ENCODE assay signal across 19 cellular contexts in genomic region chr4:122798917-122799316, GRCh38. TPM values are rescaled to one million over a fixed set of nuclear protein-coding genes. Genes with fewer than 3 reads are reported as not detected.
A peak's percentile ranks its signal among the peaks of the same experiment; 100 is the strongest.
DNase-seq lines count a peak whose midpoint lies in the region; ATAC-seq, FAIRE-seq and TF ChIP-seq lines count a peak whose summit lies in the region.
"Had no signal": no experiment of that assay in that cellular context is flagged by ENCODE, and none has a peak within 500 bp of the region (broad histone marks: within the 10 kb centered on the region; RNA-seq: fewer than 3 reads in every experiment).

No MANE protein-coding gene starts in this region.

- H3K4me3 Mint-ChIP-seq in HFFc6 (peak overlapping the region; percentile 85), astrocyte (ENCODE audit: unreplicated experiment) (no peak overlapping the region)
- H3K4me3 Mint-ChIP-seq: activated CD8-positive, alpha-beta memory T cell treated with anti-CD3 and anti-CD28 coated beads, Interleukin-2, amount 10 ng/mL, durations not matched to agents 7 days and 5 days; endodermal cell; natural killer cell treated with Interleukin-12 subunit alpha and Interleukin-12 subunit beta and Interleukin-15 and Interleukin-18, amount 100 ng/mL, for 72 hours; T-cell had no signal

- WGBS in A549 (ENCODE audit: missing lambda C conversion rate), result 91% methylated on average over 2 of the region's 2 CpGs

- H3K4me1 ChIP-seq in A549 (peaks cover 17% of the 10 kb centered on the region; the same call in 2 of the 3 replicates), astrocyte (ENCODE audit: insufficient read depth, low read length) (peaks cover 14% of the 10 kb centered on the region), iPS-20b (ENCODE audit: insufficient read depth, low read length) (peaks cover 31% of the 10 kb centered on the region)

- TF ChIP-seq CTCF in A549 (IDR thresholded peaks at IDR 0.05) (no peak), HFFc6 (IDR thresholded peaks at IDR 0.05) (no peak), astrocyte (IDR thresholded peaks at IDR 0.05; ENCODE audit: insufficient read depth, low read depth, low read length) (no peak)

- H3K27ac Mint-ChIP-seq in HFFc6, result peak overlapping the region; percentile 93
- H3K27ac Mint-ChIP-seq in astrocyte (ENCODE audit: unreplicated experiment), result peak overlapping the region; percentile 99
- H3K27ac Mint-ChIP-seq: activated CD8-positive, alpha-beta memory T cell treated with anti-CD3 and anti-CD28 coated beads, Interleukin-2, amount 10 ng/mL, durations not matched to agents 7 days and 5 days; T-cell had no signal

- H3K36me3 Mint-ChIP-seq in HFFc6 (ENCODE audit: low read depth) (no peaks in the 10 kb centered on the region), astrocyte (ENCODE audit: low read depth, unreplicated experiment) (no peaks in the 10 kb centered on the region)
- H3K36me3 Mint-ChIP-seq: activated CD8-positive, alpha-beta memory T cell treated with anti-CD3 and anti-CD28 coated beads, Interleukin-2, amount 10 ng/mL, durations not matched to agents 7 days and 5 days; activated naive CD4-positive, alpha-beta T cell treated with anti-CD3 and anti-CD28 coated beads, Interleukin-2, amount 50 U/mL, for 72 hours; natural killer cell treated with Interleukin-12 subunit alpha and Interleukin-12 subunit beta and Interleukin-15 and Interleukin-18, amount 100 ng/mL, for 72 hours; T-cell had no signal

- TF ChIP-seq EP300 in A549 (IDR thresholded peaks at IDR 0.05), result no peak

- no peak for ATAC-seq in A549
- ATAC-seq in HG03520 (IDR thresholded peaks at IDR 0.05; ENCODE audit: unreplicated experiment), result no peak
- ATAC-seq: activated CD8-positive, alpha-beta memory T cell treated with anti-CD3 and anti-CD28 coated beads, Interleukin-2, amount 10 ng/mL, durations not matched to agents 7 days and 5 days; natural killer cell treated with Interleukin-12 subunit alpha and Interleukin-12 subunit beta and Interleukin-15 and Interleukin-18, amount 100 ng/mL, for 72 hours; T-cell had no signal

- no peaks in the 10 kb centered on the region for H3K79me2 ChIP-seq in astrocyte (ENCODE audit: insufficient read depth, low read length)

- DNase-seq in A549 (ENCODE audit: low read depth in 1 of 2, low spot score in 1 of 2), result no peak
- DNase-seq in HFFc6, result no peak
- DNase-seq in astrocyte (ENCODE audit: low read depth), result no peak
- no peak for DNase-seq in AG08396 (ENCODE audit: low spot score)
- no peak for DNase-seq in GM12891 (ENCODE audit: insufficient read length, low spot score)
- no peak for DNase-seq in D341Med (ENCODE audit: low spot score)
- DNase-seq: activated CD4-positive, alpha-beta T cell treated with anti-CD3 and anti-CD28 coated beads for 48 hours; activated CD8-positive, alpha-beta memory T cell treated with anti-CD3 and anti-CD28 coated beads, Interleukin-2, amount 10 ng/mL, durations not matched to agents 7 days and 5 days; left cardiac atrium; NCI-H187; NCI-H774; T-cell had no signal

- H3K27me3 Mint-ChIP-seq in HFFc6 (ENCODE audit: insufficient read depth) (no peaks in the 10 kb centered on the region), astrocyte (ENCODE audit: low read depth, unreplicated experiment) (no peaks in the 10 kb centered on the region)

- TF ChIP-seq POLR2A in A549 (IDR thresholded peaks at IDR 0.05; ENCODE audit: low read length), result no peak
- TF ChIP-seq POLR2A in GM12891 (IDR thresholded peaks at IDR 0.05; ENCODE audit: low read depth, low read length), result no peak

- no peak for TF ChIP-seq RAD21 in A549 (conservative IDR thresholded peaks at IDR 0.05 in 1 of 2, IDR thresholded peaks at IDR 0.05 in 1 of 2)

- no peak overlapping the region for H2AFZ ChIP-seq in astrocyte (ENCODE audit: low read depth, low read length)

- peaks cover 49% of the 10 kb centered on the region for H3K4me1 Mint-ChIP-seq in HFFc6 (ENCODE audit: low read depth)
- peaks cover 25% of the 10 kb centered on the region for H3K4me1 Mint-ChIP-seq in astrocyte (ENCODE audit: low read depth, unreplicated experiment)
- H3K4me1 Mint-ChIP-seq: T-cell had no signal

- H3K4me3 ChIP-seq in A549 (no peak overlapping the region), astrocyte (ENCODE audit: insufficient read depth, low read depth, low read length) (no peak overlapping the region), iPS-20b (ENCODE audit: low read length) (no peak overlapping the region)

- H3K9me3 Mint-ChIP-seq in HFFc6 (no peaks in the 10 kb centered on the region), astrocyte (ENCODE audit: unreplicated experiment) (no peaks in the 10 kb centered on the region)
- H3K9me3 Mint-ChIP-seq: activated naive CD4-positive, alpha-beta T cell treated with anti-CD3 and anti-CD28 coated beads, Interleukin-2, amount 50 U/mL, for 72 hours; endodermal cell; natural killer cell treated with Interleukin-12 subunit alpha and Interleukin-12 subunit beta and Interleukin-15 and Interleukin-18, amount 100 ng/mL, for 72 hours; T-cell had no signal

- H3K36me3 ChIP-seq in astrocyte (ENCODE audit: insufficient read depth, low read length) (no peaks in the 10 kb centered on the region), iPS-20b (ENCODE audit: insufficient read depth, low read depth, low read length) (no peaks in the 10 kb centered on the region)

- FAIRE-seq in A549 (lab: Jason Lieb, UNC) (no peak), astrocyte (lab: Jason Lieb, UNC) (no peak), GM12891 (lab: Jason Lieb, UNC) (no peak)
- FAIRE-seq: colon had no signal

- no peak overlapping the region for H3K9ac ChIP-seq in astrocyte (ENCODE audit: low read length)
- peak overlapping the region; percentile 68; the same call in 1 of the 2 replicates for H3K9ac ChIP-seq in iPS-20b (ENCODE audit: low read depth, low read length)

- H4K20me1 ChIP-seq in astrocyte (ENCODE audit: insufficient read depth, low read length), result no peaks in the 10 kb centered on the region

- H3K27me3 ChIP-seq in astrocyte (ENCODE audit: insufficient read depth, low read length), result no peaks in the 10 kb centered on the region
- H3K27me3 ChIP-seq in iPS-20b (ENCODE audit: insufficient read depth, low read length), result no peaks in the 10 kb centered on the region

- POLR2A ChIA-PET in A549 (lab: Yijun Ruan, JAX), result no interaction called here

- H3K9me3 ChIP-seq in A549, result no peaks in the 10 kb centered on the region
- no peaks in the 10 kb centered on the region for H3K9me3 ChIP-seq in astrocyte (ENCODE audit: insufficient read depth, low read depth, low read length)
- no peaks in the 10 kb centered on the region for H3K9me3 ChIP-seq in iPS-20b (ENCODE audit: insufficient read depth, low read depth, low read length)

- CTCF ChIA-PET in A549 (lab: Yijun Ruan, JAX), result interaction anchor here (1.0 to 1.1 kb wide), 2 partner anchors 41 to 124 kb away, joined by 3 to 4 read pairs; partner anchors contain the start of gene NUDT6

- H3K4me2 ChIP-seq in A549 (no peak overlapping the region), astrocyte (ENCODE audit: low read length) (no peak overlapping the region)

- H3K27ac ChIP-seq in A549, result peak overlapping the region; percentile 65 to 81
- H3K27ac ChIP-seq in astrocyte (ENCODE audit: low read depth, low read length), result peak overlapping the region; percentile 82
- peak overlapping the region; percentile 32 for H3K27ac ChIP-seq in iPS-20b (ENCODE audit: low read length)
- H3K27ac ChIP-seq: C4-2B had no signal

TF ChIP-seq in A549, 52 proteins besides CTCF, POLR2A, EP300 and RAD21:
- TF ChIP-seq POLR2AphosphoS2 (conservative IDR thresholded peaks at IDR 0.05; ENCODE audit: low read length) (no peak), MAZ (IDR thresholded peaks at IDR 0.05; ENCODE audit: borderline replicate concordance, low read depth, low read length) (no peak)
TF ChIP-seq in A549: peak in this region for 0.

TF ChIP-seq in GM12891, 5 proteins besides CTCF, POLR2A, EP300 and RAD21:
- TF ChIP-seq TAF1 (IDR thresholded peaks at IDR 0.05; ENCODE audit: low read depth, low read length), result no peak
- no peak for TF ChIP-seq SPI1 (IDR thresholded peaks at IDR 0.05; ENCODE audit: low read depth, low read length)
- TF ChIP-seq POU2F2 (IDR thresholded peaks at IDR 0.05; ENCODE audit: low read depth, low read length), result no peak
- no peak for TF ChIP-seq PAX5 (IDR thresholded peaks at IDR 0.05; ENCODE audit: insufficient read depth, low read length, severe bottlenecking)
- TF ChIP-seq POLR2AphosphoS5 (IDR thresholded peaks at IDR 0.05; ENCODE audit: low read depth, low read length), result no peak

RNA-seq across cellular contexts. Expression of gene FGF2, which starts 27.7 kb away (rescaled TPM):
- 32.5 and 45.2 TPM in 2 replicates for polyA plus RNA-seq in A549 (2011; rRNA removed)
- 8.0 and 10.2 TPM in 2 replicates for polyA plus RNA-seq in A549 (2012; cell fraction: cytosol; rRNA removed)
- polyA plus RNA-seq in A549 (2012; cell fraction: nucleus; rRNA removed), result 5.8 and 6.5 TPM in 2 replicates
- polyA plus RNA-seq in A549 (2017; fragmentation: RNase III; extraction: RNeasy Plus Mini Kit Qiagen cat#74134 plus additional on column Dnase treatment), result 32.4 to 35.1 TPM (median 32.9 TPM) in 3 replicates
- polyA minus RNA-seq in A549 (2011; rRNA and poly(A)+ RNA removed), result 19.3 and 20.7 TPM in 2 replicates
- total RNA-seq in HFFc6 (2021; fragmentation: NEBNext Ultra II Directional; extraction: Animal tissue kit (Norgen Biotek cat#: 25700)), result 100 to 1,000 TPM; 370 to 442 (median 389) TPM
- 30.5 and 38.4 TPM in 2 replicates for total RNA-seq in astrocyte
- polyA plus RNA-seq in GM12891 (2012; ENCODE audit: low read depth, missing spikeins), result 0.65 TPM

Comparison
In these comparisons a context has a peak if more than half of its experiments do, and no peak if none do; other contexts are left out.
1. H3K27ac ChIP-seq: peak in every context shown above with its lines; median percentile 82 in astrocyte; 73 in A549; 32 in iPS-20b.